In genomic region chr14:92902726-92903125, GRCh38 we compare ENCODE assay signal across 2 cellular contexts.
TF ChIP-seq lines count a peak whose summit lies in the region.

No MANE protein-coding gene starts in this region.

TF ChIP-seq in GM23338, 12 proteins besides CTCF, POLR2A, EP300 and RAD21 (continued from another document):
- TF ChIP-seq STAT1 (IDR thresholded peaks at IDR 0.05; ENCODE audit: unreplicated experiment) (no peak), REST (IDR thresholded peaks at IDR 0.05; ENCODE audit: unreplicated experiment) (no peak), JUNB (IDR thresholded peaks at IDR 0.05; ENCODE audit: unreplicated experiment) (no peak), POLR2AphosphoS5 (IDR thresholded peaks at IDR 0.05; ENCODE audit: low read depth) (no peak), ETS1 (IDR thresholded peaks at IDR 0.05) (no peak), ZNF462 (CRISPR knock-in tag; IDR thresholded peaks at IDR 0.05) (no peak), ZNF114 (CRISPR knock-in tag; IDR thresholded peaks at IDR 0.05) (no peak)

TF ChIP-seq in WTC11, 78 proteins besides CTCF, POLR2A, EP300 and RAD21 (continued from another document):
- no peak for TF ChIP-seq PRDM15 (CRISPR knock-in tag; IDR thresholded peaks at IDR 0.05)
- no peak for TF ChIP-seq E2F5 (CRISPR knock-in tag; IDR thresholded peaks at IDR 0.05)
- no peak for TF ChIP-seq ZNF317 (CRISPR knock-in tag; IDR thresholded peaks at IDR 0.05; ENCODE audit: borderline replicate concordance, low read depth)
